ENCODE assay signal across 1 cellular context in the genomic region with DNA sequence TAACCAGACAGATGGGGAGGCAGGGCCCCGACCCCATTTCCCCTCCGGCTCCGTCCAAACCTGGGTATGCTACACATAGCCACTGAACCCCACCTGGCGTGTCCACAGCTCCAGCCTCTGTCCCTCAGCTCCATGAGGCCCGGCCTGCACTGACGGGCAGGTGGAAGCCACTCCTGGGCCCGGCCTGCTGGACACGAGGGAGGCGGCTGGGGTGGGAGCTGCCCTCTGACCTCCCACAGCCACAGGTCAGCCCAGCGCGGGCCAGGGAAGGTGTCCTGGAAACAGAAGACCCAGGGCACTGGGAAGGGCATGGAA.
TF ChIP-seq lines count a peak whose summit lies in the region.

No MANE protein-coding gene starts in this region.

TF ChIP-seq in HepG2, 621 proteins besides CTCF, POLR2A, EP300 and RAD21:
- TF ChIP-seq ZFP36L2 (CRISPR knock-in tag; IDR thresholded peaks at IDR 0.05) (no peak), ZFP37 (CRISPR knock-in tag; IDR thresholded peaks at IDR 0.05; ENCODE audit: borderline replicate concordance) (no peak), KDM5A (IDR thresholded peaks at IDR 0.05; ENCODE audit: borderline replicate concordance, low read length) (no peak), NR2F2 (IDR thresholded peaks at IDR 0.05; ENCODE audit: borderline replicate concordance, low read depth) (no peak), CCAR2 (optimal IDR thresholded peaks at IDR 0.05; ENCODE audit: low read depth, low read length) (no peak), ISX (CRISPR knock-in tag; conservative IDR thresholded peaks at IDR 0.05) (no peak)
- TF ChIP-seq, protein P1, sequence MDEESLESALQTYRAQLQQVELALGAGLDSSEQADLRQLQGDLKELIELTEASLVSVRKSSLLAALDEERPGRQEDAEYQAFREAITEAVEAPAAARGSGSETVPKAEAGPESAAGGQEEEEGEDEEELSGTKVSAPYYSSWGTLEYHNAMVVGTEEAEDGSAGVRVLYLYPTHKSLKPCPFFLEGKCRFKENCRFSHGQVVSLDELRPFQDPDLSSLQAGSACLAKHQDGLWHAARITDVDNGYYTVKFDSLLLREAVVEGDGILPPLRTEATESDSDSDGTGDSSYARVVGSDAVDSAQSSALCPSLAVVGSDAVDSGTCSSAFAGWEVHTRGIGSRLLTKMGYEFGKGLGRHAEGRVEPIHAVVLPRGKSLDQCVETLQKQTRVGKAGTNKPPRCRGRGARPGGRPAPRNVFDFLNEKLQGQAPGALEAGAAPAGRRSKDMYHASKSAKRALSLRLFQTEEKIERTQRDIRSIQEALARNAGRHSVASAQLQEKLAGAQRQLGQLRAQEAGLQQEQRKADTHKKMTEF (CRISPR knock-in tag; IDR thresholded peaks at IDR 0.05): no peak
